In genomic region chr19:15629003-15629880, GRCh38 we compare ENCODE assay signal across 8 cellular contexts. TPM values are rescaled to one million over a fixed set of nuclear protein-coding genes. Genes with fewer than 3 reads are reported as not detected.
DNase-seq lines count a peak whose midpoint lies in the region; ATAC-seq and TF ChIP-seq lines count a peak whose summit lies in the region.

No MANE protein-coding gene starts in this region.

- intact Hi-C loops in activated T-helper 1 cell treated with anti-CD3 and anti-CD28 coated beads, Interleukin-12 subunit alpha, Interleukin-12 subunit beta, Interleukin-2, Interleukin-4 antibody, amounts not matched to agents 30 ng/mL and 10 ng/mL and 1 ng/mL, durations not matched to agents 14 hours and 24 hours and 36 hours (cut with micrococcal nuclease), result loop anchor here (1.0 to 10.0 kb wide), 3 partner anchors 240 to 756 kb away; no protein-coding TSS in a partner anchor

- H3K36me3 Mint-ChIP-seq in activated T-helper 1 cell treated with anti-CD3 and anti-CD28 coated beads, Interleukin-12 subunit alpha, Interleukin-12 subunit beta, Interleukin-2, Interleukin-4 antibody, amounts not matched to agents 30 ng/mL and 10 ng/mL and 1 ng/mL, durations not matched to agents 14 hours and 24 hours and 36 hours (ENCODE audit: low read depth), result no peaks in the 10 kb centered on the region

- ATAC-seq in GM19351 (IDR thresholded peaks at IDR 0.05; ENCODE audit: unreplicated experiment), result no peak

- no peaks in the 10 kb centered on the region for H3K36me3 ChIP-seq in neutrophil

- H3K27ac ChIP-seq in neutrophil, result peak overlapping the region; percentile 70

- no peaks in the 10 kb centered on the region for H3K4me1 Mint-ChIP-seq in activated T-helper 1 cell treated with anti-CD3 and anti-CD28 coated beads, Interleukin-12 subunit alpha, Interleukin-12 subunit beta, Interleukin-2, Interleukin-4 antibody, amounts not matched to agents 30 ng/mL and 10 ng/mL and 1 ng/mL, durations not matched to agents 14 hours and 24 hours and 36 hours (ENCODE audit: low read depth)

- no peak overlapping the region for H3K27ac Mint-ChIP-seq in activated T-helper 1 cell treated with anti-CD3 and anti-CD28 coated beads, Interleukin-12 subunit alpha, Interleukin-12 subunit beta, Interleukin-2, Interleukin-4 antibody, amounts not matched to agents 30 ng/mL and 10 ng/mL and 1 ng/mL, durations not matched to agents 14 hours and 24 hours and 36 hours

- DNase-seq in COLO668 (lab: John Stamatoyannopoulos, UW; ENCODE audit: unreplicated experiment), result peak; percentile 62
- peak; percentile 69 for DNase-seq in HuH-7 (ENCODE audit: low spot score)
- peak; percentile 51 for DNase-seq in RKO (ENCODE audit: low spot score)
- DNase-seq in activated T-helper 1 cell treated with anti-CD3 and anti-CD28 coated beads, Interleukin-12 subunit alpha, Interleukin-12 subunit beta, Interleukin-2, Interleukin-4 antibody, amounts not matched to agents 30 ng/mL and 10 ng/mL and 1 ng/mL, durations not matched to agents 14 hours and 24 hours and 36 hours (ENCODE audit: low spot score), result peak; percentile 74
- DNase-seq in fibroblast of villous mesenchyme (ENCODE audit: low read depth), result peak; percentile 47
- peak; percentile 77 for DNase-seq in superior temporal gyrus (ENCODE audit: extremely low spot score)

- no peak overlapping the region for H3K4me3 Mint-ChIP-seq in activated T-helper 1 cell treated with anti-CD3 and anti-CD28 coated beads, Interleukin-12 subunit alpha, Interleukin-12 subunit beta, Interleukin-2, Interleukin-4 antibody, amounts not matched to agents 30 ng/mL and 10 ng/mL and 1 ng/mL, durations not matched to agents 14 hours and 24 hours and 36 hours

- TF ChIP-seq CTCF in fibroblast of villous mesenchyme (IDR thresholded peaks at IDR 0.05; ENCODE audit: insufficient read depth, low read depth, low read length) (peak; percentile 85), neutrophil (IDR thresholded peaks at IDR 0.05) (peak; percentile 97)

- no peaks in the 10 kb centered on the region for H3K9me3 Mint-ChIP-seq in activated T-helper 1 cell treated with anti-CD3 and anti-CD28 coated beads, Interleukin-12 subunit alpha, Interleukin-12 subunit beta, Interleukin-2, Interleukin-4 antibody, amounts not matched to agents 30 ng/mL and 10 ng/mL and 1 ng/mL, durations not matched to agents 14 hours and 24 hours and 36 hours

- H3K9me3 ChIP-seq in neutrophil, result no peaks in the 10 kb centered on the region

- H3K27me3 ChIP-seq in neutrophil, result peaks cover 11% of the 10 kb centered on the region

- peaks cover 7% of the 10 kb centered on the region for H3K27me3 Mint-ChIP-seq in activated T-helper 1 cell treated with anti-CD3 and anti-CD28 coated beads, Interleukin-12 subunit alpha, Interleukin-12 subunit beta, Interleukin-2, Interleukin-4 antibody, amounts not matched to agents 30 ng/mL and 10 ng/mL and 1 ng/mL, durations not matched to agents 14 hours and 24 hours and 36 hours (ENCODE audit: insufficient read depth)

- no peak overlapping the region for H3K4me3 ChIP-seq in fibroblast of villous mesenchyme (ENCODE audit: low read depth, low read length)
- H3K4me3 ChIP-seq in neutrophil (ENCODE audit: low read depth in 1 of 2, low read length in 1 of 2), result peak overlapping the region; percentile 38 to 47

- H3K4me1 ChIP-seq in neutrophil (ENCODE audit: control insufficient read depth in 1 of 2, insufficient read depth in 1 of 2, low read depth in 1 of 2, low read length in 1 of 2), result peaks cover 52 to 63% of the 10 kb centered on the region in 2 experiments

RNA-seq across cellular contexts. Expression of gene CYP4F3, which starts 11.5 kb away (rescaled TPM):
- not detected in 2 replicates for total RNA-seq in activated T-helper 1 cell treated with anti-CD3 and anti-CD28 coated beads, Interleukin-12 subunit alpha, Interleukin-12 subunit beta, Interleukin-2, Interleukin-4 antibody, amounts not matched to agents 30 ng/mL and 10 ng/mL and 1 ng/mL, durations not matched to agents 14 hours and 24 hours and 36 hours
- total RNA-seq in fibroblast of villous mesenchyme, result not detected in 2 replicates

RNA-seq across cellular contexts. Expression of gene CYP4F8, which starts 14.2 kb away (rescaled TPM):
- not detected in 2 replicates for total RNA-seq in activated T-helper 1 cell treated with anti-CD3 and anti-CD28 coated beads, Interleukin-12 subunit alpha, Interleukin-12 subunit beta, Interleukin-2, Interleukin-4 antibody, amounts not matched to agents 30 ng/mL and 10 ng/mL and 1 ng/mL, durations not matched to agents 14 hours and 24 hours and 36 hours
- total RNA-seq in fibroblast of villous mesenchyme, result under 0.01 TPM in 1 of 2 replicates, not detected in the other

RNA-seq across cellular contexts. Expression of gene CYP4F12, which starts 43.6 kb away (rescaled TPM):
- not detected in 2 replicates for total RNA-seq in activated T-helper 1 cell treated with anti-CD3 and anti-CD28 coated beads, Interleukin-12 subunit alpha, Interleukin-12 subunit beta, Interleukin-2, Interleukin-4 antibody, amounts not matched to agents 30 ng/mL and 10 ng/mL and 1 ng/mL, durations not matched to agents 14 hours and 24 hours and 36 hours
- total RNA-seq in fibroblast of villous mesenchyme, result not detected in 2 replicates
